ENCODE assay signal across 1 cellular context in the genomic region with DNA sequence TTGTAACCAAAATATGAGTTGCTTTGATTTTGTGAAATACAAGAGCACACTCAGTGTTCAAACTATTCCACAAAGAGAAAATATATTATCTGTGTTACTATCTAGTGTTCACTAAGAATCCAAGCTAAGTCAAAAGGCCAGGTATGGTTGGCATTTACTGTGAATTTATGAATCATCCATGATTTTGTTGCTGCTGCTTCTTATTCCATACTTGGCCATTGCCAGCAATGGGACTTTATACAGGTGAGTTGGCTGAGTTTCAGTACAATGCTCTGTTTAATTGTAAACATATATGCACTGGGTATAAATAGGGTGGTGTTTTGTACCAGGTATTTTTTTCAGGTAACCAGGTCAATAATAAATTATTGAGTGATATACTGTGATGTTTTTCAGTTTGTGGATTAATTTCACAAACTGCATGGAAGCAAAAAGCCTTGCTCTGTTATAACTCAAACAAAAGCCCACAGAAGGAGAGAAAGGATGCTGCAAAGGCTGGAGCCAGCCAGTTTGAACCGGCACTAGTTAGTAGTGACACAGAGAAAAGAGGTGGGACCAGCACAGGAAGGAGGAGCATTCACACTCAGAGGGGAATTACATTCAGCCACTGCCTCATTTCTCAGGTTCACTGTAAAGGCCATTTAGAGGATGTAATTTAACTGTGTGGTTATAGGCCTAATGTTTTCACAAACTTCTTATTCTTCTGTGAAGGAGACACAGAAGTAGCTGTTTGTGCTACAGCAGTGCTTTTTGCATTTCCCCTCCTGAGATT.
TF ChIP-seq lines count a peak whose summit lies in the region.

No MANE protein-coding gene starts in this region.

TF ChIP-seq in HEK293, 187 proteins besides CTCF, POLR2A, EP300 and RAD21 (continued from another document):
- TF ChIP-seq, protein P1, sequence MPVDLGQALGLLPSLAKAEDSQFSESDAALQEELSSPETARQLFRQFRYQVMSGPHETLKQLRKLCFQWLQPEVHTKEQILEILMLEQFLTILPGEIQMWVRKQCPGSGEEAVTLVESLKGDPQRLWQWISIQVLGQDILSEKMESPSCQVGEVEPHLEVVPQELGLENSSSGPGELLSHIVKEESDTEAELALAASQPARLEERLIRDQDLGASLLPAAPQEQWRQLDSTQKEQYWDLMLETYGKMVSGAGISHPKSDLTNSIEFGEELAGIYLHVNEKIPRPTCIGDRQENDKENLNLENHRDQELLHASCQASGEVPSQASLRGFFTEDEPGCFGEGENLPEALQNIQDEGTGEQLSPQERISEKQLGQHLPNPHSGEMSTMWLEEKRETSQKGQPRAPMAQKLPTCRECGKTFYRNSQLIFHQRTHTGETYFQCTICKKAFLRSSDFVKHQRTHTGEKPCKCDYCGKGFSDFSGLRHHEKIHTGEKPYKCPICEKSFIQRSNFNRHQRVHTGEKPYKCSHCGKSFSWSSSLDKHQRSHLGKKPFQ (tag by site-specific recombination; IDR thresholded peaks at IDR 0.05) = peak; percentile 97
- TF ChIP-seq FEZF1 (tag by site-specific recombination; IDR thresholded peaks at IDR 0.05) (0 out of 2 replicates have a peak, but pooled peaks have one; percentile 36), KLF8 (tag by site-specific recombination; IDR thresholded peaks at IDR 0.05) (0 out of 2 replicates have a peak, but pooled peaks have one; percentile 38), ZNF221 (tag by site-specific recombination; IDR thresholded peaks at IDR 0.05; ENCODE audit: borderline replicate concordance) (no peak)
- TF ChIP-seq, protein P2, sequence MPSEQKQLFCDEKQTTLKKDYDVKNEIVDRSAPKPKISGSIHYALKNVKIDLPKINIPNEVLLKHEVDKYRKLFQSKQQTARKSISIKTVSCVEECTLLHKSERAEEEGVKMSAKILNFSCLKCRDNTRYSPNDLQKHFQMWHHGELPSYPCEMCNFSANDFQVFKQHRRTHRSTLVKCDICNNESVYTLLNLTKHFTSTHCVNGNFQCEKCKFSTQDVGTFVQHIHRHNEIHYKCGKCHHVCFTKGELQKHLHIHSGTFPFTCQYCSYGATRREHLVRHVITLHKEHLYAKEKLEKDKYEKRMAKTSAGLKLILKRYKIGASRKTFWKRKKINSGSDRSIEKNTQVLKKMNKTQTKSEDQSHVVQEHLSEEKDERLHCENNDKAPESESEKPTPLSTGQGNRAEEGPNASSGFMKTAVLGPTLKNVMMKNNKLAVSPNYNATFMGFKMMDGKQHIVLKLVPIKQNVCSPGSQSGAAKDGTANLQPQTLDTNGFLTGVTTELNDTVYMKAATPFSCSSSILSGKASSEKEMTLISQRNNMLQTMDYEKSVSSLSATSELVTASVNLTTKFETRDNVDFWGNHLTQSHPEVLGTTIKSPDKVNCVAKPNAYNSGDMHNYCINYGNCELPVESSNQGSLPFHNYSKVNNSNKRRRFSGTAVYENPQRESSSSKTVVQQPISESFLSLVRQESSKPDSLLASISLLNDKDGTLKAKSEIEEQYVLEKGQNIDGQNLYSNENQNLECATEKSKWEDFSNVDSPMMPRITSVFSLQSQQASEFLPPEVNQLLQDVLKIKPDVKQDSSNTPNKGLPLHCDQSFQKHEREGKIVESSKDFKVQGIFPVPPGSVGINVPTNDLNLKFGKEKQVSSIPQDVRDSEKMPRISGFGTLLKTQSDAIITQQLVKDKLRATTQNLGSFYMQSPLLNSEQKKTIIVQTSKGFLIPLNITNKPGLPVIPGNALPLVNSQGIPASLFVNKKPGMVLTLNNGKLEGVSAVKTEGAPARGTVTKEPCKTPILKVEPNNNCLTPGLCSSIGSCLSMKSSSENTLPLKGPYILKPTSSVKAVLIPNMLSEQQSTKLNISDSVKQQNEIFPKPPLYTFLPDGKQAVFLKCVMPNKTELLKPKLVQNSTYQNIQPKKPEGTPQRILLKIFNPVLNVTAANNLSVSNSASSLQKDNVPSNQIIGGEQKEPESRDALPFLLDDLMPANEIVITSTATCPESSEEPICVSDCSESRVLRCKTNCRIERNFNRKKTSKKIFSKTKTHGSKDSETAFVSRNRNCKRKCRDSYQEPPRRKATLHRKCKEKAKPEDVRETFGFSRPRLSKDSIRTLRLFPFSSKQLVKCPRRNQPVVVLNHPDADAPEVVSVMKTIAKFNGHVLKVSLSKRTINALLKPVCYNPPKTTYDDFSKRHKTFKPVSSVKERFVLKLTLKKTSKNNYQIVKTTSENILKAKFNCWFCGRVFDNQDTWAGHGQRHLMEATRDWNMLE (tag by site-specific recombination; conservative IDR thresholded peaks at IDR 0.05; ENCODE audit: low read depth) = 0 out of 2 replicates have a peak, but pooled peaks have one; percentile 23
